ENCODE assay signal across 12 cellular contexts in genomic region chr15:65420975-65421359, GRCh38. TPM values are rescaled to one million over a fixed set of nuclear protein-coding genes. Genes with fewer than 3 reads are reported as not detected.
DNase-seq lines count a peak whose midpoint lies in the region; ATAC-seq and TF ChIP-seq lines count a peak whose summit lies in the region.
"Had no signal": no experiment of that assay in that cellular context is flagged by ENCODE, and none has a peak within 500 bp of the region (broad histone marks: within the 10 kb centered on the region; RNA-seq: fewer than 3 reads in every experiment).

No MANE protein-coding gene starts in this region.

- CTCF ChIA-PET in HEK293T (lab: Yijun Ruan, JAX): interaction anchor here (0.9 to 1.9 kb wide), 5 partner anchors 14 to 22 kb away, joined by 3 to 6 read pairs (median 5); no protein-coding TSS in a partner anchor

- no peak for ATAC-seq in GM18870 (IDR thresholded peaks at IDR 0.05; ENCODE audit: unreplicated experiment)

- H3K9me3 ChIP-seq in duodenal mucosa (ENCODE audit: control insufficient read depth in 1 of 2, low read length in 2 of 2) (no peaks in the 10 kb centered on the region), muscle layer of duodenum (ENCODE audit: control insufficient read depth in 1 of 2, low read length in 2 of 2) (no peaks in the 10 kb centered on the region), suprapubic skin (no peaks in the 10 kb centered on the region)
- H3K9me3 ChIP-seq: upper lobe of left lung had no signal

- TF ChIP-seq POLR2A in suprapubic skin (IDR thresholded peaks at IDR 0.05): no peak

- DNase-seq in NCI-H1417 (lab: John Stamatoyannopoulos, UW) (peak in 2 of 3 experiments; percentile 63 to 66), NCI-H1417 treated with DMSO at 0.1 percent for 48 hours (lab: John Stamatoyannopoulos, UW) (no peak), suprapubic skin (ENCODE audit: low spot score in 2 of 2) (no peak), amygdala (lab: John Stamatoyannopoulos, UW) (no peak), HEK293T (ENCODE audit: extremely low spot score) (no peak)
- DNase-seq: 8988T had no signal

- 47% methylated on average over 9 of the region's 17 CpGs for WGBS in suprapubic skin

- no peaks in the 10 kb centered on the region for H3K36me3 ChIP-seq in duodenal mucosa (ENCODE audit: control insufficient read depth in 1 of 2, insufficient read depth in 2 of 2, low read length in 2 of 2)
- H3K36me3 ChIP-seq in muscle layer of duodenum (ENCODE audit: control insufficient read depth in 1 of 2, insufficient read depth in 2 of 2, low read length in 2 of 2): no peaks in the 10 kb centered on the region
- H3K36me3 ChIP-seq in suprapubic skin: no peaks in the 10 kb centered on the region
- H3K36me3 ChIP-seq: upper lobe of left lung had no signal

- POLR2A ChIA-PET in HEK293T (lab: Yijun Ruan, JAX): interaction anchor here (0.9 to 3.2 kb wide), 19 partner anchors 8 to 235 kb away, joined by 3 to 28 read pairs (median 5); partner anchors contain the start of genes CLPX, DPP8, INTS14 and PARP16

- no peak for TF ChIP-seq CTCF in suprapubic skin (IDR thresholded peaks at IDR 0.05)

- peak overlapping the region in 1 of 2 donors; percentile 43 for H3K9ac ChIP-seq in duodenal mucosa (ENCODE audit: low read depth in 1 of 2, low read length in 2 of 2)

- peaks cover 43 to 44% of the 10 kb centered on the region in 2 donors for H3K27me3 ChIP-seq in duodenal mucosa (ENCODE audit: control insufficient read depth in 1 of 2, insufficient read depth in 2 of 2, low read length in 2 of 2)
- H3K27me3 ChIP-seq in muscle layer of duodenum (ENCODE audit: low read depth, low read length): peaks cover 20% of the 10 kb centered on the region
- peaks cover 31% of the 10 kb centered on the region for H3K27me3 ChIP-seq in suprapubic skin

- H3K4me3 ChIP-seq in duodenal mucosa (ENCODE audit: low read depth in 1 of 2, low read length in 2 of 2) (peak overlapping the region; percentile 40 to 73), muscle layer of duodenum (ENCODE audit: low read depth in 1 of 2, low read length in 2 of 2) (peak overlapping the region; percentile 11 to 76), suprapubic skin (peak overlapping the region; percentile 66)

- TF ChIP-seq EP300 in suprapubic skin (IDR thresholded peaks at IDR 0.05): no peak

- no peak overlapping the region for H3K27ac ChIP-seq in duodenal mucosa (ENCODE audit: low read depth, low read length)
- H3K27ac ChIP-seq in muscle layer of duodenum (ENCODE audit: low read length): no peak overlapping the region
- peak overlapping the region; percentile 23 for H3K27ac ChIP-seq in suprapubic skin

- H3K4me1 ChIP-seq in duodenal mucosa (ENCODE audit: control insufficient read depth in 1 of 2, insufficient read depth in 2 of 2, low read length in 2 of 2) (peaks cover 16% of the 10 kb centered on the region in 2 donors), muscle layer of duodenum (ENCODE audit: control insufficient read depth in 1 of 2, insufficient read depth in 2 of 2, low read length in 2 of 2) (peaks cover 3 to 21% of the 10 kb centered on the region in 2 donors), suprapubic skin (peaks cover 21% of the 10 kb centered on the region)

TF ChIP-seq in HEK293T, 16 proteins besides CTCF, POLR2A, EP300 and RAD21:
- TF ChIP-seq FOXA1 (IDR thresholded peaks at IDR 0.05): no peak
- no peak for TF ChIP-seq FOXK2 (IDR thresholded peaks at IDR 0.05)
- TF ChIP-seq ARNT (IDR thresholded peaks at IDR 0.05): no peak
- no peak for TF ChIP-seq BHLHE40 (IDR thresholded peaks at IDR 0.05; ENCODE audit: borderline replicate concordance)
- no peak for TF ChIP-seq PKNOX1 (IDR thresholded peaks at IDR 0.05)

RNA-seq across cellular contexts. Expression of gene IGDCC4, which starts 1.8 kb away (rescaled TPM):
- total RNA-seq in suprapubic skin: 1 to 10 TPM in 1 of 4 donors, under 1 TPM in 3; 0.16 to 1.4 (median 0.35) TPM

RNA-seq across cellular contexts. Expression of gene IGDCC3, which starts 43.2 kb away (rescaled TPM):
- total RNA-seq in suprapubic skin: not detected
- total RNA-seq: dermis microvascular lymphatic vessel endothelial cell, NCI-H460 had no signal

Comparison
In these comparisons a context has a peak if more than half of its experiments do, and no peak if none do; other contexts are left out.
1. DNase-seq: peak in NCI-H1417 (2 of 3); none in NCI-H1417 treated with DMSO at 0.1 percent for 48 hours (single experiment), suprapubic skin (0 of 2), amygdala (0 of 56) and HEK293T (single experiment).
2. Peak in every context shown above with its lines, with median percentiles within 50 percentile points of each other: H3K4me3 ChIP-seq.